ENCODE assay signal across 25 cellular contexts in genomic region chr15:95134306-95135100, GRCh38.
DNase-seq lines count a peak whose midpoint lies in the region; ATAC-seq and TF ChIP-seq lines count a peak whose summit lies in the region.
"Had no signal": no experiment of that assay in that cellular context is flagged by ENCODE, and none has a peak within 500 bp of the region (broad histone marks: within the 10 kb centered on the region; RNA-seq: fewer than 3 reads in every experiment).

No MANE protein-coding gene starts in this region.

- no peaks in the 10 kb centered on the region for H3K27me3 Mint-ChIP-seq in mesothelial cell of epicardium (ENCODE audit: low read depth)
- H3K27me3 Mint-ChIP-seq: activated CD8-positive, alpha-beta T cell treated with anti-CD3 and anti-CD28 coated beads for 36 hours had no signal

- H3K4me3 ChIP-seq in astrocyte of the spinal cord (ENCODE audit: low read depth, low read length) = no peak overlapping the region
- H3K4me3 ChIP-seq in right cardiac atrium (ENCODE audit: low read length) = no peak overlapping the region
- H3K4me3 ChIP-seq in upper lobe of right lung = no peak overlapping the region
- H3K4me3 ChIP-seq: transverse colon had no signal

- peaks cover 3% of the 10 kb centered on the region for H3K4me1 ChIP-seq in right cardiac atrium (ENCODE audit: control insufficient read depth, insufficient read depth, low read length)
- H3K4me1 ChIP-seq in upper lobe of right lung = no peaks in the 10 kb centered on the region

- WGBS in right cardiac atrium = 38% methylated on average over 4 of the region's 4 CpGs

- intact Hi-C loops in right cardiac atrium (cut with DNase I) = no loop called here
- intact Hi-C loops in upper lobe of right lung (cut with DNase I) = no loop called here

- no peak for ATAC-seq in right cardiac atrium
- ATAC-seq in upper lobe of right lung = no peak
- no peak for ATAC-seq in HG03159 (IDR thresholded peaks at IDR 0.05; ENCODE audit: unreplicated experiment)
- ATAC-seq: activated CD8-positive, alpha-beta T cell treated with anti-CD3 and anti-CD28 coated beads for 36 hours; left colon; sciatic nerve; stimulated activated effector memory CD8-positive, alpha-beta T cell treated with anti-CD3 and anti-CD28 coated beads, Interleukin-12 subunit alpha, Interleukin-12 subunit beta, amount 100 ng/mL, for 72 hours had no signal

- H3K9me3 ChIP-seq in right cardiac atrium (ENCODE audit: control insufficient read depth, low read length) = no peaks in the 10 kb centered on the region
- no peaks in the 10 kb centered on the region for H3K9me3 ChIP-seq in upper lobe of right lung
- H3K9me3 ChIP-seq: transverse colon had no signal

- no peak overlapping the region for H3K4me3 Mint-ChIP-seq in mesothelial cell of epicardium
- H3K4me3 Mint-ChIP-seq: activated CD8-positive, alpha-beta T cell treated with anti-CD3 and anti-CD28 coated beads for 36 hours; immature natural killer cell; stimulated activated effector memory CD8-positive, alpha-beta T cell treated with anti-CD3 and anti-CD28 coated beads, Interleukin-12 subunit alpha, Interleukin-12 subunit beta, amount 100 ng/mL, for 72 hours; T-helper 2 cell treated with Interferon-gamma antibody and Interleukin-4, amounts not matched to agents 5 μg/mL and 100 μg/mL, for 36 hours had no signal

- DNase-seq in HCEC 1CT (peak; percentile 39), astrocyte of the spinal cord (ENCODE audit: low read depth, low spot score) (peak; percentile 13), mesothelial cell of epicardium (ENCODE audit: low spot score in 2 of 2, unreplicated experiment in 2 of 2) (no peak), right cardiac atrium (no peak), NCI-H748 treated with DMSO at 0.1 percent for 48 hours (lab: John Stamatoyannopoulos, UW) (no peak), upper lobe of right lung (no peak)
- DNase-seq: activated CD4-positive, alpha-beta T cell treated with anti-CD3 and anti-CD28 coated beads for 1 hour; activated CD8-positive, alpha-beta memory T cell treated with anti-CD3 and anti-CD28 coated beads, Interleukin-2, amount 50 U/mL, for 48 hours; activated CD8-positive, alpha-beta T cell treated with anti-CD3 and anti-CD28 coated beads for 36 hours; activated naive CD4-positive, alpha-beta T cell treated with anti-CD3 and anti-CD28 coated beads, Interleukin-2, amount 50 U/mL, for 16 hours; DMS79 treated with DMSO at 0.1 percent for 48 hours; effector CD4-positive, alpha-beta T cell; H7; immature natural killer cell; left colon; mammary epithelial cell; NCI-H1436 treated with DMSO at 0.1 percent for 48 hours; NCI-H774; transverse colon had no signal

- peaks cover 4% of the 10 kb centered on the region for H3K9me3 Mint-ChIP-seq in mesothelial cell of epicardium
- H3K9me3 Mint-ChIP-seq: stimulated activated effector memory CD8-positive, alpha-beta T cell treated with anti-CD3 and anti-CD28 coated beads, Interleukin-12 subunit alpha, Interleukin-12 subunit beta, amount 100 ng/mL, for 72 hours; T-helper 2 cell treated with Interferon-gamma antibody and Interleukin-4, amounts not matched to agents 5 μg/mL and 100 μg/mL, for 36 hours had no signal

- H3K27ac ChIP-seq in right cardiac atrium (ENCODE audit: low read length) = no peak overlapping the region
- no peak overlapping the region for H3K27ac ChIP-seq in upper lobe of right lung
- H3K27ac ChIP-seq: epithelial cell of prostate, transverse colon had no signal

- H3K27me3 ChIP-seq in right cardiac atrium (ENCODE audit: control insufficient read depth, insufficient read depth) = no peaks in the 10 kb centered on the region
- no peaks in the 10 kb centered on the region for H3K27me3 ChIP-seq in upper lobe of right lung
- H3K27me3 ChIP-seq: transverse colon had no signal

- no peaks in the 10 kb centered on the region for H3K36me3 ChIP-seq in upper lobe of right lung
- H3K36me3 ChIP-seq: transverse colon had no signal

- peak overlapping the region; percentile 82 for H3K27ac Mint-ChIP-seq in mesothelial cell of epicardium
- H3K27ac Mint-ChIP-seq: activated CD8-positive, alpha-beta T cell treated with anti-CD3 and anti-CD28 coated beads for 36 hours; immature natural killer cell; progenitor cell of endocrine pancreas; stimulated activated effector memory CD8-positive, alpha-beta T cell treated with anti-CD3 and anti-CD28 coated beads, Interleukin-12 subunit alpha, Interleukin-12 subunit beta, amount 100 ng/mL, for 72 hours; T-helper 2 cell treated with Interferon-gamma antibody and Interleukin-4, amounts not matched to agents 5 μg/mL and 100 μg/mL, for 36 hours had no signal

- TF ChIP-seq CTCF in astrocyte of the spinal cord (IDR thresholded peaks at IDR 0.05; ENCODE audit: low read depth, low read length) (no peak), mesothelial cell of epicardium (IDR thresholded peaks at IDR 0.05; ENCODE audit: unreplicated experiment) (no peak), upper lobe of right lung (IDR thresholded peaks at IDR 0.05) (no peak)

- peaks cover 79% of the 10 kb centered on the region for H3K4me1 Mint-ChIP-seq in mesothelial cell of epicardium
- H3K4me1 Mint-ChIP-seq: immature natural killer cell; stimulated activated effector memory CD8-positive, alpha-beta T cell treated with anti-CD3 and anti-CD28 coated beads, Interleukin-12 subunit alpha, Interleukin-12 subunit beta, amount 100 ng/mL, for 72 hours had no signal

- H3K36me3 Mint-ChIP-seq in mesothelial cell of epicardium = peaks cover 3% of the 10 kb centered on the region
- H3K36me3 Mint-ChIP-seq: immature natural killer cell; stimulated activated effector memory CD8-positive, alpha-beta T cell treated with anti-CD3 and anti-CD28 coated beads, Interleukin-12 subunit alpha, Interleukin-12 subunit beta, amount 100 ng/mL, for 72 hours had no signal

- in situ Hi-C loops in astrocyte of the spinal cord (cut with HindIII; ENCODE audit: low sequenced_read_pairs) = no loop called here

Comparison
In these comparisons a context has a peak if more than half of its experiments do, and no peak if none do; other contexts are left out.
1. DNase-seq: peak in HCEC 1CT (single experiment) and astrocyte of the spinal cord (single experiment); none in mesothelial cell of epicardium (0 of 2), right cardiac atrium (0 of 3), NCI-H748 treated with DMSO at 0.1 percent for 48 hours (single experiment) and upper lobe of right lung (single experiment).